In the genomic region with DNA sequence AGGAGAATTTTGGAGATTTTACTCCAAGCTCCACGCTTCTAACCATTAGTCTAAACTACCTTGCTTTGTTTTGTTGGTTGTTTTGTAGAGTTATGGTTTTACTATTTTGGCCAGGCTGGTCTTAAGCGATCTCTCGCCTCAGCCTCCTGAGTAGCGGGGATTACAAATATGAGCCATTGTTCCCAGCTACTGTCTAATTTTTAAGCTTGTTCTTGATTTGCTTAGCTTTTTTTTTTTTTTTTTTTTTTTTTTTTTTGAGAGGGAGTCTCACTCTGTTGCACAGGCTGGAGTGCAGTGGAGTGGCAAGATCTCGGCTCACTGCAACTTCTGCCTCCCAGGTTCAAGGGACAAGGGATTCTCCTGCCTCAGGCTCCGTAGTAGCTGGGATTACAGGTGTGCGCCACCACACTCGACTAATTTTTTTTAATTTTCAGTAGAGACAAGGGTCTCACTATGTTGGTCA, we compare ENCODE assay signal across 8 cellular contexts. TPM values are rescaled to one million over a fixed set of nuclear protein-coding genes. Genes with fewer than 3 reads are reported as not detected.
DNase-seq lines count a peak whose midpoint lies in the region; ATAC-seq and TF ChIP-seq lines count a peak whose summit lies in the region.

No MANE protein-coding gene starts in this region.

- peak overlapping the region; percentile 98 for H3K4me3 Mint-ChIP-seq in activated CD8-positive, alpha-beta memory T cell treated with anti-CD3 and anti-CD28 coated beads, Interleukin-2, amount 10 ng/mL, durations not matched to agents 7 days and 5 days
- peak overlapping the region; percentile 96 for H3K4me3 Mint-ChIP-seq in natural killer cell treated with Interleukin-12 subunit alpha and Interleukin-12 subunit beta and Interleukin-15 and Interleukin-18, amount 100 ng/mL, for 72 hours

- peaks cover 37% of the 10 kb centered on the region for H3K4me1 Mint-ChIP-seq in activated CD8-positive, alpha-beta memory T cell treated with anti-CD3 and anti-CD28 coated beads, Interleukin-2, amount 10 ng/mL, durations not matched to agents 7 days and 5 days
- peaks cover 26 to 34% of the 10 kb centered on the region in 2 donors for H3K4me1 Mint-ChIP-seq in natural killer cell treated with Interleukin-12 subunit alpha and Interleukin-12 subunit beta and Interleukin-15 and Interleukin-18, amount 100 ng/mL, for 72 hours (ENCODE audit: low read depth in 2 of 2)

- DNase-seq in activated CD8-positive, alpha-beta memory T cell treated with anti-CD3 and anti-CD28 coated beads, Interleukin-2, amount 10 ng/mL, durations not matched to agents 7 days and 5 days = no peak
- DNase-seq in activated CD8-positive, alpha-beta memory T cell treated with anti-CD3 and anti-CD28 coated beads for 24 hours = no peak
- DNase-seq in M059J (ENCODE audit: low read depth) = peak; percentile 27
- DNase-seq in cerebellar cortex (ENCODE audit: low spot score) = peak; percentile 46
- no peak for DNase-seq in natural killer cell treated with Interleukin-12 subunit alpha and Interleukin-12 subunit beta and Interleukin-15 and Interleukin-18, amount 100 ng/mL, for 72 hours (ENCODE audit: low spot score)
- DNase-seq in NCI-H1048 (lab: John Stamatoyannopoulos, UW) = no peak
- no peak for DNase-seq in GM13976 (ENCODE audit: low spot score)

- ATAC-seq in activated CD8-positive, alpha-beta memory T cell treated with anti-CD3 and anti-CD28 coated beads, Interleukin-2, amount 10 ng/mL, durations not matched to agents 7 days and 5 days = peak; percentile 40
- ATAC-seq in natural killer cell treated with Interleukin-12 subunit alpha and Interleukin-12 subunit beta and Interleukin-15 and Interleukin-18, amount 100 ng/mL, for 72 hours = peak in 1 of 2 donors; percentile 8
- no peak for ATAC-seq in GM19397 (IDR thresholded peaks at IDR 0.05; ENCODE audit: unreplicated experiment)

- peak overlapping the region; percentile 97 for H3K27ac Mint-ChIP-seq in activated CD8-positive, alpha-beta memory T cell treated with anti-CD3 and anti-CD28 coated beads, Interleukin-2, amount 10 ng/mL, durations not matched to agents 7 days and 5 days
- H3K27ac Mint-ChIP-seq in natural killer cell treated with Interleukin-12 subunit alpha and Interleukin-12 subunit beta and Interleukin-15 and Interleukin-18, amount 100 ng/mL, for 72 hours = peak overlapping the region; percentile 98 to 100

- no peak for TF ChIP-seq CTCF in GM13976 (IDR thresholded peaks at IDR 0.05; ENCODE audit: borderline replicate concordance, control extremely low read depth, extremely low read depth, insufficient read depth, missing control alignments)

- CTCF ChIA-PET in activated CD8-positive, alpha-beta memory T cell treated with anti-CD3 and anti-CD28 coated beads, Interleukin-2, amount 10 ng/mL, durations not matched to agents 7 days and 5 days (lab: Charles Lee) = interaction anchor here (0.6 to 2.8 kb wide), 18 partner anchors 9 to 782 kb away, joined by 3 to 13 read pairs (median 4); a partner anchor contains a TSS

- in situ Hi-C loops in GM13976 (cut with MboI; ENCODE audit: low sequenced_read_pairs, unreplicated experiment) = no loop called here

- H3K36me3 Mint-ChIP-seq in activated CD8-positive, alpha-beta memory T cell treated with anti-CD3 and anti-CD28 coated beads, Interleukin-2, amount 10 ng/mL, durations not matched to agents 7 days and 5 days = peaks cover 12% of the 10 kb centered on the region
- H3K36me3 Mint-ChIP-seq in natural killer cell treated with Interleukin-12 subunit alpha and Interleukin-12 subunit beta and Interleukin-15 and Interleukin-18, amount 100 ng/mL, for 72 hours = no peaks in the 10 kb centered on the region

- no peaks in the 10 kb centered on the region for H3K27me3 Mint-ChIP-seq in activated CD8-positive, alpha-beta memory T cell treated with anti-CD3 and anti-CD28 coated beads, Interleukin-2, amount 10 ng/mL, durations not matched to agents 7 days and 5 days
- no peaks in the 10 kb centered on the region for H3K27me3 Mint-ChIP-seq in natural killer cell treated with Interleukin-12 subunit alpha and Interleukin-12 subunit beta and Interleukin-15 and Interleukin-18, amount 100 ng/mL, for 72 hours

- no peaks in the 10 kb centered on the region for H3K9me3 Mint-ChIP-seq in activated CD8-positive, alpha-beta memory T cell treated with anti-CD3 and anti-CD28 coated beads, Interleukin-2, amount 10 ng/mL, durations not matched to agents 7 days and 5 days (ENCODE audit: low read depth)
- H3K9me3 Mint-ChIP-seq in natural killer cell treated with Interleukin-12 subunit alpha and Interleukin-12 subunit beta and Interleukin-15 and Interleukin-18, amount 100 ng/mL, for 72 hours = no peaks in the 10 kb centered on the region

RNA-seq across cellular contexts. Expression of a gene that starts 28.5 kb away (rescaled TPM):
- total RNA-seq in activated CD8-positive, alpha-beta memory T cell treated with anti-CD3 and anti-CD28 coated beads, Interleukin-2, amount 10 ng/mL, durations not matched to agents 7 days and 5 days = 1 to 10 TPM in 1 of 2 experiments, under 1 TPM in 1; 0.56 to 1.4 TPM
- not detected in 2 replicates for total RNA-seq in M059J (2014; rRNA removed; shearing (Covaris generic))
- total RNA-seq in natural killer cell treated with Interleukin-12 subunit alpha and Interleukin-12 subunit beta and Interleukin-15 and Interleukin-18, amount 100 ng/mL, for 72 hours = 1 to 10 TPM; 1.0 to 2.3 TPM

RNA-seq across cellular contexts. Expression of a gene that starts 39.8 kb away (rescaled TPM):
- total RNA-seq in activated CD8-positive, alpha-beta memory T cell treated with anti-CD3 and anti-CD28 coated beads, Interleukin-2, amount 10 ng/mL, durations not matched to agents 7 days and 5 days = 10 to 100 TPM; 51.9 to 52.0 TPM
- total RNA-seq in M059J (2014; rRNA removed; shearing (Covaris generic)) = 43.2 and 48.2 TPM in 2 replicates
- 10 to 100 TPM; 63.6 to 72.6 TPM for total RNA-seq in natural killer cell treated with Interleukin-12 subunit alpha and Interleukin-12 subunit beta and Interleukin-15 and Interleukin-18, amount 100 ng/mL, for 72 hours

RNA-seq across cellular contexts. Expression of a gene that starts 40.1 kb away (rescaled TPM):
- total RNA-seq in activated CD8-positive, alpha-beta memory T cell treated with anti-CD3 and anti-CD28 coated beads, Interleukin-2, amount 10 ng/mL, durations not matched to agents 7 days and 5 days = 10 to 100 TPM; 15.6 to 34.0 TPM
- total RNA-seq in M059J (2014; rRNA removed; shearing (Covaris generic)) = 8.5 and 14.7 TPM in 2 replicates
- total RNA-seq in natural killer cell treated with Interleukin-12 subunit alpha and Interleukin-12 subunit beta and Interleukin-15 and Interleukin-18, amount 100 ng/mL, for 72 hours = 10 to 100 TPM; 13.1 to 27.4 TPM

Comparison
In these comparisons a context has a peak if more than half of its experiments do, and no peak if none do; other contexts are left out.
1. DNase-seq: peak in M059J (single experiment) and cerebellar cortex (single experiment); none in activated CD8-positive, alpha-beta memory T cell treated with anti-CD3 and anti-CD28 coated beads, Interleukin-2, amount 10 ng/mL, durations not matched to agents 7 days and 5 days (single experiment), activated CD8-positive, alpha-beta memory T cell treated with anti-CD3 and anti-CD28 coated beads for 24 hours (single experiment), natural killer cell treated with Interleukin-12 subunit alpha and Interleukin-12 subunit beta and Interleukin-15 and Interleukin-18, amount 100 ng/mL, for 72 hours (single experiment), NCI-H1048 (single experiment) and GM13976 (single experiment).